In genomic region chr7:100360102-100360607, GRCh38 we compare ENCODE assay signal across 1 cellular context.
TF ChIP-seq lines count a peak whose summit lies in the region.

No MANE protein-coding gene starts in this region.

TF ChIP-seq in HepG2, 621 proteins besides CTCF, POLR2A, EP300 and RAD21:
- peak; percentile 85 for TF ChIP-seq ZFP36 (IDR thresholded peaks at IDR 0.05; ENCODE audit: borderline replicate concordance, low read depth, low read length, partially characterized antibody)
- no peak for TF ChIP-seq NFE2 (CRISPR knock-in tag; IDR thresholded peaks at IDR 0.05)
- no peak for TF ChIP-seq FOXO1 (CRISPR knock-in tag; IDR thresholded peaks at IDR 0.05)
- TF ChIP-seq WIZ (CRISPR knock-in tag; IDR thresholded peaks at IDR 0.05) = no peak
- TF ChIP-seq POLR2G (IDR thresholded peaks at IDR 0.05; ENCODE audit: low read depth, low read length) = peak; percentile 23; the same call in 1 of the 2 replicates
